Comparison of ENCODE assay signal across 11 cellular contexts in genomic region chr5:56054651-56055050, GRCh38.
"Had no signal": no experiment of that assay in that cellular context is flagged by ENCODE, and none has a peak within 500 bp of the region (broad histone marks: within the 10 kb centered on the region; RNA-seq: fewer than 3 reads in every experiment).

No MANE protein-coding gene starts in this region.

- H3K36me3 ChIP-seq: left ventricle myocardium inferior, stomach, thoracic aorta had no signal

- FAIRE-seq: keratinocyte had no signal

- H3K4me3 ChIP-seq: left ventricle myocardium inferior, stomach, thoracic aorta had no signal

- H3K27ac ChIP-seq: left ventricle myocardium inferior, stomach, thoracic aorta had no signal

- DNase-seq: activated CD4-positive, alpha-beta T cell treated with anti-CD3 and anti-CD28 coated beads, Interleukin-2, amount 50 U/mL, for 1 hour; activated CD4-positive, CD25-positive, alpha-beta regulatory T cell; activated naive CD4-positive, alpha-beta T cell treated with anti-CD3 and anti-CD28 coated beads, Interleukin-2, amount 50 U/mL, for 16 hours; activated T-cell treated with anti-CD3 and anti-CD28 coated beads for 4 hours; amygdala; head of caudate nucleus; left ventricle myocardium inferior; nephron progenitor cell; stomach had no signal

- H3K27me3 ChIP-seq: stomach had no signal

- H3K9me3 ChIP-seq: thoracic aorta had no signal
